ENCODE assay signal across 8 cellular contexts in genomic region chrX:45758319-45758718, GRCh38.
DNase-seq lines count a peak whose midpoint lies in the region; ATAC-seq lines count a peak whose summit lies in the region.

No MANE protein-coding gene starts in this region.

- peak overlapping the region; percentile 60 for H3K27ac ChIP-seq in effector memory CD4-positive, alpha-beta T cell (ENCODE audit: insufficient read depth, low read length, poor library complexity, severe bottlenecking)

- DNase-seq in activated T-cell treated with anti-CD3 and anti-CD28 coated beads for 24 hours (ENCODE audit: low read depth), result peak; percentile 26
- no peak for DNase-seq in activated T-cell treated with anti-CD3 and anti-CD28 coated beads for 4 hours
- peak in 3 of 5 experiments; percentile 6 to 93 (median 58) for DNase-seq in T-helper 2 cell
- peak in 2 of 3 donors; percentile 27 to 39 for DNase-seq in effector memory CD4-positive, alpha-beta T cell
- DNase-seq in stimulated activated CD4-positive, alpha-beta T cell treated with anti-CD3 and anti-CD28 coated beads, Interleukin-4, amount 100 ng/mL, for 24 hours, result peak; percentile 52
- DNase-seq in NAMALWA (ENCODE audit: low spot score), result no peak
- DNase-seq in NCI-H748 treated with DMSO at 0.1 percent for 48 hours (lab: John Stamatoyannopoulos, UW), result no peak

- H3K9me3 ChIP-seq in effector memory CD4-positive, alpha-beta T cell (ENCODE audit: control insufficient read depth, low read length), result no peaks in the 10 kb centered on the region

- no peak overlapping the region for H3K4me3 ChIP-seq in effector memory CD4-positive, alpha-beta T cell (ENCODE audit: insufficient read depth, low read depth, low read length, poor library complexity, severe bottlenecking)

- H3K4me1 ChIP-seq in effector memory CD4-positive, alpha-beta T cell (ENCODE audit: control insufficient read depth, insufficient read depth, low read length, poor library complexity, severe bottlenecking), result peaks cover 40% of the 10 kb centered on the region

- peak; percentile 34 for ATAC-seq in HG03159 (IDR thresholded peaks at IDR 0.05; ENCODE audit: unreplicated experiment)

- H3K27me3 ChIP-seq in effector memory CD4-positive, alpha-beta T cell (replicated peaks; ENCODE audit: control insufficient read depth, insufficient read depth, low read length, poor library complexity, severe bottlenecking), result no peaks in the 10 kb centered on the region

- no peaks in the 10 kb centered on the region for H3K36me3 ChIP-seq in effector memory CD4-positive, alpha-beta T cell (ENCODE audit: control insufficient read depth, insufficient read depth, low read length)

Comparison
In these comparisons a context has a peak if more than half of its experiments do, and no peak if none do; other contexts are left out.
1. DNase-seq: peak in activated T-cell treated with anti-CD3 and anti-CD28 coated beads for 24 hours (single experiment), T-helper 2 cell (3 of 5), effector memory CD4-positive, alpha-beta T cell (2 of 3) and stimulated activated CD4-positive, alpha-beta T cell treated with anti-CD3 and anti-CD28 coated beads, Interleukin-4, amount 100 ng/mL, for 24 hours (single experiment); none in activated T-cell treated with anti-CD3 and anti-CD28 coated beads for 4 hours (single experiment), NAMALWA (single experiment) and NCI-H748 treated with DMSO at 0.1 percent for 48 hours (single experiment).